ENCODE assay signal across 22 cellular contexts in genomic region chr6:89025633-89026032, GRCh38. TPM values are rescaled to one million over a fixed set of nuclear protein-coding genes. Genes with fewer than 3 reads are reported as not detected.
DNase-seq lines count a peak whose midpoint lies in the region; ATAC-seq, FAIRE-seq and TF ChIP-seq lines count a peak whose summit lies in the region.
"Had no signal": no experiment of that assay in that cellular context is flagged by ENCODE, and none has a peak within 500 bp of the region (broad histone marks: within the 10 kb centered on the region; RNA-seq: fewer than 3 reads in every experiment).

No MANE protein-coding gene starts in this region.

- H3K4me2 ChIP-seq in GM23338: no peak overlapping the region
- H3K4me2 ChIP-seq: KMS-11 had no signal

- H3K4me3 Mint-ChIP-seq in GM23338: no peak overlapping the region
- no peak overlapping the region for H3K4me3 Mint-ChIP-seq in activated naive CD4-positive, alpha-beta T cell treated with anti-CD3 and anti-CD28 coated beads, Interleukin-2, amount 10 ng/mL, durations not matched to agents 7 days and 5 days
- H3K4me3 Mint-ChIP-seq: CD8-positive, alpha-beta T cell had no signal

- 11 to 56% (median 40%) methylated on average over 3 of the region's 3 CpGs for WGBS in small intestine, 3 donors
- 80 to 84% methylated on average over 3 of the region's 3 CpGs for WGBS in tibial nerve, 2 donors

- no peaks in the 10 kb centered on the region for H3K79me2 ChIP-seq in GM23338 (replicated peaks; ENCODE audit: insufficient read depth)

- no peak for FAIRE-seq in small intestine (lab: Jason Lieb, UNC)
- FAIRE-seq: RCC 7860 had no signal

- TF ChIP-seq CTCF in GM23338 (conservative IDR thresholded peaks at IDR 0.05; ENCODE audit: low read depth in 2 of 2) (no peak), epithelial cell of esophagus (IDR thresholded peaks at IDR 0.05; ENCODE audit: insufficient read depth, low read depth, low read length, missing control alignments) (no peak), tibial nerve (IDR thresholded peaks at IDR 0.05) (no peak)

- H3K27ac ChIP-seq in GM23338 (ENCODE audit: low read depth) (no peak overlapping the region), small intestine (ENCODE audit: low read depth in 1 of 2, low read length in 1 of 2) (peak overlapping the region in 1 of 2 donors; percentile 34), tibial nerve (no peak overlapping the region)
- H3K27ac ChIP-seq: GM23248, KMS-11, SJSA1 had no signal

- H3K9me3 ChIP-seq in small intestine (ENCODE audit: control insufficient read depth, low read depth) (no peaks in the 10 kb centered on the region), tibial nerve (no peaks in the 10 kb centered on the region)
- H3K9me3 ChIP-seq: SJSA1 had no signal

- peaks cover 5% of the 10 kb centered on the region for H3K27me3 Mint-ChIP-seq in GM23338 (ENCODE audit: insufficient read depth, low read depth, poor library complexity)
- H3K27me3 Mint-ChIP-seq in activated naive CD4-positive, alpha-beta T cell treated with anti-CD3 and anti-CD28 coated beads, Interleukin-2, amount 10 ng/mL, durations not matched to agents 7 days and 5 days: peaks cover 29% of the 10 kb centered on the region

- H3K27me3 ChIP-seq in GM23338 (ENCODE audit: insufficient read depth) (no peaks in the 10 kb centered on the region), small intestine (ENCODE audit: control insufficient read depth in 2 of 2, insufficient read depth in 2 of 2, low read length in 2 of 2) (no peaks in the 10 kb centered on the region), tibial nerve (no peaks in the 10 kb centered on the region)
- H3K27me3 ChIP-seq: SJSA1 had no signal

- intact Hi-C loops in left colon (cut with DNase I, micrococcal nuclease): no loop called here

- H3K36me3 ChIP-seq in GM23338 (ENCODE audit: insufficient read depth) (no peaks in the 10 kb centered on the region), small intestine (ENCODE audit: control insufficient read depth in 2 of 2, insufficient read depth in 2 of 2, low read length in 2 of 2) (no peaks in the 10 kb centered on the region), tibial nerve (no peaks in the 10 kb centered on the region)
- H3K36me3 ChIP-seq: SJSA1 had no signal

- DNase-seq in GM23338 (ENCODE audit: low spot score): no peak
- peak; percentile 57 for DNase-seq in epithelial cell of esophagus (ENCODE audit: low read depth)
- no peak for DNase-seq in left colon
- DNase-seq in small intestine: peak; percentile 89
- DNase-seq in NAMALWA (ENCODE audit: low spot score): no peak
- DNase-seq in activated naive CD4-positive, alpha-beta T cell treated with anti-CD3 and anti-CD28 coated beads, Interleukin-2, amount 10 ng/mL, durations not matched to agents 7 days and 5 days: no peak
- DNase-seq in tibial nerve (ENCODE audit: low spot score in 2 of 2): no peak
- DNase-seq: AML-193; C1 segment of cervical spinal cord; CD8-positive, alpha-beta T cell; DND-41; GM23248; IMR-90; NCI-H1417; NCI-H187; NCI-H446; NCI-H526; OCI-M1 had no signal

- H3K4me1 Mint-ChIP-seq in GM23338: peaks cover 24% of the 10 kb centered on the region
- no peaks in the 10 kb centered on the region for H3K4me1 Mint-ChIP-seq in activated naive CD4-positive, alpha-beta T cell treated with anti-CD3 and anti-CD28 coated beads, Interleukin-2, amount 10 ng/mL, durations not matched to agents 7 days and 5 days

- no peaks in the 10 kb centered on the region for H4K20me1 ChIP-seq in GM23338 (replicated peaks; ENCODE audit: insufficient read depth)

- H3K9me2 ChIP-seq in GM23338 (ENCODE audit: insufficient read depth): no peaks in the 10 kb centered on the region

- CTCF ChIA-PET in activated naive CD4-positive, alpha-beta T cell treated with anti-CD3 and anti-CD28 coated beads, Interleukin-2, amount 10 ng/mL, durations not matched to agents 7 days and 5 days (lab: Charles Lee): no interaction called here

- H3K36me3 Mint-ChIP-seq in GM23338 (ENCODE audit: low read depth): no peaks in the 10 kb centered on the region
- no peaks in the 10 kb centered on the region for H3K36me3 Mint-ChIP-seq in activated naive CD4-positive, alpha-beta T cell treated with anti-CD3 and anti-CD28 coated beads, Interleukin-2, amount 10 ng/mL, durations not matched to agents 7 days and 5 days
- H3K36me3 Mint-ChIP-seq: CD8-positive, alpha-beta T cell had no signal

- H3K27ac Mint-ChIP-seq in GM23338: no peak overlapping the region
- no peak overlapping the region for H3K27ac Mint-ChIP-seq in activated naive CD4-positive, alpha-beta T cell treated with anti-CD3 and anti-CD28 coated beads, Interleukin-2, amount 10 ng/mL, durations not matched to agents 7 days and 5 days
- H3K27ac Mint-ChIP-seq: CD8-positive, alpha-beta T cell had no signal

- no peak for TF ChIP-seq POLR2A in tibial nerve (IDR thresholded peaks at IDR 0.05)

- H3F3A ChIP-seq in GM23338 (replicated peaks; ENCODE audit: low read depth): no peaks in the 10 kb centered on the region

- H2AFZ ChIP-seq in GM23338: peak overlapping the region; percentile 60; the same call in 1 of the 2 replicates
- H2AFZ ChIP-seq: GM23248 had no signal

- H3K4me3 ChIP-seq in GM23338 (no peak overlapping the region), epithelial cell of esophagus (ENCODE audit: low read length) (no peak overlapping the region), small intestine (ENCODE audit: low read depth in 1 of 2, low read length in 2 of 2) (no peak overlapping the region), tibial nerve (no peak overlapping the region)
- H3K4me3 ChIP-seq: GM12878, GM23248, SJSA1 had no signal

- H3K9me3 Mint-ChIP-seq in GM23338: no peaks in the 10 kb centered on the region
- no peaks in the 10 kb centered on the region for H3K9me3 Mint-ChIP-seq in activated naive CD4-positive, alpha-beta T cell treated with anti-CD3 and anti-CD28 coated beads, Interleukin-2, amount 10 ng/mL, durations not matched to agents 7 days and 5 days
- H3K9me3 Mint-ChIP-seq: CD8-positive, alpha-beta T cell had no signal

- H3K4me1 ChIP-seq in GM23338 (ENCODE audit: insufficient read depth) (peaks cover 23% of the 10 kb centered on the region; the same call in 1 of the 2 replicates), small intestine (ENCODE audit: control insufficient read depth in 2 of 2, insufficient read depth in 1 of 2, low read depth in 1 of 2, low read length in 1 of 2) (peaks cover 4 to 6% of the 10 kb centered on the region in 2 donors), tibial nerve (peaks cover 0 to 29% (median 3%) of the 10 kb centered on the region in 4 donors)
- H3K4me1 ChIP-seq: SJSA1 had no signal

- ATAC-seq in GM23338 (no peak), left colon (peak; percentile 64)
- ATAC-seq: CD8-positive, alpha-beta T cell; GM12878 had no signal

- TF ChIP-seq EP300 in tibial nerve (IDR thresholded peaks at IDR 0.05): no peak

TF ChIP-seq in GM23338, 12 proteins besides CTCF, POLR2A, EP300 and RAD21:
- no peak for TF ChIP-seq ZNF331 (CRISPR knock-in tag; IDR thresholded peaks at IDR 0.05; ENCODE audit: low read depth)
- TF ChIP-seq ZNF114 (CRISPR knock-in tag; IDR thresholded peaks at IDR 0.05): no peak

RNA-seq across cellular contexts. Expression of gene PNRC1, which starts 54.9 kb away (rescaled TPM):
- 38.6 and 40.7 TPM in 2 replicates for total RNA-seq in GM23338 (2014; rRNA removed; shearing (Covaris generic))
- polyA plus RNA-seq in GM23338 (2016; fragmentation: Nextera tagmentation; extraction: Ambion mirVana) (33.7 and 35.0 TPM in 2 replicates), small intestine (10 to 100 TPM; 30.2 to 37.2 (median 32.4) TPM)
- total RNA-seq in left colon (100 to 1,000 TPM in 1 of 2 donors, 10 to 100 TPM in 1; 73.1 to 138 TPM), tibial nerve (100 to 1,000 TPM; 220 to 264 (median 247) TPM)

Comparison
In these comparisons a context has a peak if more than half of its experiments do, and no peak if none do; other contexts are left out.
1. DNase-seq: peak in epithelial cell of esophagus (single experiment) and small intestine (single experiment); none in GM23338 (single experiment), left colon (0 of 2), NAMALWA (single experiment), activated naive CD4-positive, alpha-beta T cell treated with anti-CD3 and anti-CD28 coated beads, Interleukin-2, amount 10 ng/mL, durations not matched to agents 7 days and 5 days (single experiment) and tibial nerve (0 of 2).